16 cellular contexts compared by ENCODE assay signal in the genomic region with DNA sequence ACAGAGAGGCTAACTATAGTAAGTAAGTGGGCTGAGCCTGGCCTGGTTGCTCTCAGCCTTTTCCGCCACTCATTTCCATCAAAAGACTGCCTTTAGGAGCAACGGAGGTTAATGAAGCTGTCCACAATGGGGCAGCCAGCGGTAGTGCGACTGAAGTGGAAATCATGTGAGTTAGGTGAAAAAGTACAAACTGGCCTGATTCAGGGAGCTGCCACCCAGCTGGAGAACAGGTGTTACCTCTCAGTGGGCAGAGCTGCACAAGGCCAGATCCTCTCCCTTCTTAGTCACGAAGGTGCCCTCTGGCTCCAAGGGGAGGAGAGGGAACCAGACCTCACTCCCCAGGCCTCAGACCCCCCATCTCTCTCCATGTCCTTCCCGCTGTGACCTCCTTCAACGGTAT. TPM values are rescaled to one million over a fixed set of nuclear protein-coding genes. Genes with fewer than 3 reads are reported as not detected.
A peak's percentile ranks its signal among the peaks of the same experiment; 100 is the strongest.
DNase-seq lines count a peak whose midpoint lies in the region; ATAC-seq and TF ChIP-seq lines count a peak whose summit lies in the region.
"Had no signal": no experiment of that assay in that cellular context is flagged by ENCODE, and none has a peak within 500 bp of the region (broad histone marks: within the 10 kb centered on the region; RNA-seq: fewer than 3 reads in every experiment).

No MANE protein-coding gene starts in this region.

- intact Hi-C loops in lower lobe of right lung (cut with DNase I) (no loop called here), sigmoid colon (cut with DNase I) (loop anchor here (2.0 kb wide), 2 partner anchors 45 to 151 kb away; no protein-coding TSS in a partner anchor), colonic mucosa (cut with DNase I) (loop anchor here (1.0 kb wide), 1 partner anchor 244 kb away; no protein-coding TSS in a partner anchor)

- TF ChIP-seq EP300 in sigmoid colon (IDR thresholded peaks at IDR 0.05) = no peak

- peak overlapping the region; percentile 78 for H3K4me2 ChIP-seq in BLaER1

- H4K20me1 ChIP-seq in BLaER1 = no peaks in the 10 kb centered on the region

- H3K27ac ChIP-seq in BLaER1 = no peak overlapping the region
- peak overlapping the region; percentile 74 for H3K27ac ChIP-seq in caudate nucleus (ENCODE audit: low read depth, low read length)
- H3K27ac ChIP-seq in lower lobe of right lung = peak overlapping the region; percentile 66
- H3K27ac ChIP-seq in sigmoid colon = peak overlapping the region; percentile 72 to 82 (median 80)
- no peak overlapping the region for H3K27ac ChIP-seq in colonic mucosa

- TF ChIP-seq CTCF in lower lobe of right lung (IDR thresholded peaks at IDR 0.05) (no peak), sigmoid colon (IDR thresholded peaks at IDR 0.05) (no peak), colonic mucosa (IDR thresholded peaks at IDR 0.05) (no peak)

- no peak for DNase-seq in caudate nucleus (lab: John Stamatoyannopoulos, UW)
- no peak for DNase-seq in lower lobe of right lung
- DNase-seq in sigmoid colon = no peak
- no peak for DNase-seq in RPMI8226
- DNase-seq in colonic mucosa = no peak
- DNase-seq in GOT3 (lab: John Stamatoyannopoulos, UW) = no peak
- DNase-seq: activated CD8-positive, alpha-beta T cell treated with anti-CD3 and anti-CD28 coated beads, Interleukin-2, amount 10 ng/mL, durations not matched to agents 7 days and 5 days; CD4-positive, alpha-beta memory T cell; NCI-H2029 treated with DMSO at 0.1 percent for 48 hours; NCI-H774; stimulated activated CD4-positive, alpha-beta T cell treated with anti-CD3 and anti-CD28 coated beads, Interleukin-1b, Interleukin-23, amount 100 ng/mL, for 48 hours; trophoblast cell had no signal

- ATAC-seq in lower lobe of right lung (peak in 1 of 2 donors; percentile 18), HG03196 (IDR thresholded peaks at IDR 0.05; ENCODE audit: unreplicated experiment) (no peak)
- ATAC-seq: activated CD8-positive, alpha-beta T cell treated with anti-CD3 and anti-CD28 coated beads, Interleukin-2, amount 10 ng/mL, durations not matched to agents 7 days and 5 days; HCT116 had no signal

- peaks cover 23% of the 10 kb centered on the region for H3K4me1 ChIP-seq in BLaER1
- peaks cover 9% of the 10 kb centered on the region for H3K4me1 ChIP-seq in lower lobe of right lung
- H3K4me1 ChIP-seq in sigmoid colon = peaks cover 0 to 19% (median 13%) of the 10 kb centered on the region in 4 donors
- H3K4me1 ChIP-seq in colonic mucosa = no peaks in the 10 kb centered on the region

- no peaks in the 10 kb centered on the region for H3K27me3 ChIP-seq in BLaER1
- no peaks in the 10 kb centered on the region for H3K27me3 ChIP-seq in lower lobe of right lung (ENCODE audit: low read depth)
- H3K27me3 ChIP-seq in sigmoid colon = no peaks in the 10 kb centered on the region
- no peaks in the 10 kb centered on the region for H3K27me3 ChIP-seq in colonic mucosa

- H3K4me3 ChIP-seq in BLaER1 (no peak overlapping the region), lower lobe of right lung (peak overlapping the region; percentile 32), sigmoid colon (peak overlapping the region in 1 of 4 donors; percentile 44), colonic mucosa (no peak overlapping the region)
- H3K4me3 ChIP-seq: mucosa of descending colon had no signal

- WGBS in sigmoid colon, 2 donors = 86 to 89% methylated on average over 7 of the region's 7 CpGs

- no peaks in the 10 kb centered on the region for H3K9me3 ChIP-seq in BLaER1
- H3K9me3 ChIP-seq in lower lobe of right lung = no peaks in the 10 kb centered on the region
- no peaks in the 10 kb centered on the region for H3K9me3 ChIP-seq in sigmoid colon
- no peaks in the 10 kb centered on the region for H3K9me3 ChIP-seq in colonic mucosa
- H3K9me3 ChIP-seq: mucosa of descending colon had no signal

- H3K9ac ChIP-seq in BLaER1 (no peak overlapping the region), colonic mucosa (ENCODE audit: low read depth in 2 of 2, low read length in 2 of 2) (peak overlapping the region in 1 of 2 donors; percentile 63)

- TF ChIP-seq POLR2A in sigmoid colon (IDR thresholded peaks at IDR 0.05) = no peak

- H3K36me3 ChIP-seq in BLaER1 (no peaks in the 10 kb centered on the region), lower lobe of right lung (no peaks in the 10 kb centered on the region), sigmoid colon (no peaks in the 10 kb centered on the region), colonic mucosa (no peaks in the 10 kb centered on the region)

RNA-seq across cellular contexts. Expression of a gene that starts 34.4 kb away (rescaled TPM):
- 13.4 TPM for total RNA-seq in lower lobe of right lung
- total RNA-seq in sigmoid colon = 1 to 10 TPM in 3 of 4 donors, not detected in 1; 2.5 to 5.0 (median 3.8) TPM
- 1 to 10 TPM; 1.8 to 6.6 (median 3.5) TPM for polyA plus RNA-seq in sigmoid colon
- 1 to 10 TPM; 3.8 to 5.3 TPM for total RNA-seq in colonic mucosa

Comparison
In these comparisons a context has a peak if more than half of its experiments do, and no peak if none do; other contexts are left out.
1. H3K27ac ChIP-seq: peak in caudate nucleus (single experiment), lower lobe of right lung (single experiment) and sigmoid colon (4 of 4); none in BLaER1 (single experiment) and colonic mucosa (single experiment).